9 cellular contexts compared by ENCODE assay signal in the genomic region with DNA sequence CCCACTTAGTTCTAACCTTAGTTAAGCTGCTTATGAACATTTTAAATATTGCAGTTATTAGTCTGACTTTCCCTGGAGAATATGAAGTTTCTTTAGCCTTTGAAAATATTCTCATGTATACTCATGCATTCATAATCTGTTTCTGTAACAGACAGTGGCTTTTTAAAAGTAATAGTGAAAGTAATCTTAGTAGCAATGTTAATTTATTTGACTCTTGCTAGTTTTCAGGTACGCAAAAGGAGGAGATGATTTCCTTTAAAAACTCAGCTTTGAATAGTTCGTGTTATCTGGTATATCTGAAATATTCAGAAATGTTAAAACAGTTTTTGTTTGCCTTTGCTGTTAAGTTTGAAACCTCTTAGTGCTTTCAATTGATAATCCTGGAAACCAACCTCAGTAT. TPM values are rescaled to one million over a fixed set of nuclear protein-coding genes. Genes with fewer than 3 reads are reported as not detected.
DNase-seq lines count a peak whose midpoint lies in the region; ATAC-seq and TF ChIP-seq lines count a peak whose summit lies in the region.
"Had no signal": no experiment of that assay in that cellular context is flagged by ENCODE, and none has a peak within 500 bp of the region (broad histone marks: within the 10 kb centered on the region; RNA-seq: fewer than 3 reads in every experiment).

No MANE protein-coding gene starts in this region.

- TF ChIP-seq CTCF in WTC11 (IDR thresholded peaks at IDR 0.05) (no peak), foreskin keratinocyte (conservative IDR thresholded peaks at IDR 0.05) (no peak)

- H3K27me3 ChIP-seq in foreskin keratinocyte: no peaks in the 10 kb centered on the region

- peak overlapping the region; percentile 86 for H3K4me3 Mint-ChIP-seq in activated CD4-positive, alpha-beta T cell treated with anti-CD3 and anti-CD28 coated beads for 36 hours
- H3K4me3 Mint-ChIP-seq in WTC11: no peak overlapping the region
- H3K4me3 Mint-ChIP-seq in stimulated activated naive CD8-positive, alpha-beta T cell treated with anti-CD3 and anti-CD28 coated beads, Interleukin-15, amount 100 ng/mL, for 72 hours: peak overlapping the region; percentile 73 to 87

- no peaks in the 10 kb centered on the region for H3K27me3 Mint-ChIP-seq in activated CD4-positive, alpha-beta T cell treated with anti-CD3 and anti-CD28 coated beads for 36 hours
- no peaks in the 10 kb centered on the region for H3K27me3 Mint-ChIP-seq in WTC11 (ENCODE audit: low read depth)
- H3K27me3 Mint-ChIP-seq in stimulated activated naive CD8-positive, alpha-beta T cell treated with anti-CD3 and anti-CD28 coated beads, Interleukin-15, amount 100 ng/mL, for 72 hours: no peaks in the 10 kb centered on the region

- peak overlapping the region; percentile 0 for H3K27ac ChIP-seq in foreskin keratinocyte

- peaks cover 38% of the 10 kb centered on the region for H3K4me1 ChIP-seq in foreskin keratinocyte

- peaks cover 65% of the 10 kb centered on the region for H3K4me1 Mint-ChIP-seq in activated CD4-positive, alpha-beta T cell treated with anti-CD3 and anti-CD28 coated beads for 36 hours
- H3K4me1 Mint-ChIP-seq in WTC11: peaks cover 39% of the 10 kb centered on the region
- H3K4me1 Mint-ChIP-seq in stimulated activated naive CD8-positive, alpha-beta T cell treated with anti-CD3 and anti-CD28 coated beads, Interleukin-15, amount 100 ng/mL, for 72 hours: peaks cover 58% of the 10 kb centered on the region

- no peak for DNase-seq in activated CD4-positive, alpha-beta T cell treated with anti-CD3 and anti-CD28 coated beads for 36 hours
- DNase-seq in activated CD4-positive, alpha-beta T cell treated with anti-CD3 and anti-CD28 coated beads, Interleukin-2, amount 50 U/mL, for 1 hour: no peak
- DNase-seq in WTC11 (ENCODE audit: low spot score): no peak
- DNase-seq in foreskin keratinocyte: no peak
- DNase-seq in stimulated activated naive CD8-positive, alpha-beta T cell treated with anti-CD3 and anti-CD28 coated beads, Interleukin-15, amount 100 ng/mL, for 72 hours: no peak
- no peak for DNase-seq in NK-92 (lab: John Stamatoyannopoulos, UW; ENCODE audit: unreplicated experiment)
- no peak for DNase-seq in NOMO-1 (lab: John Stamatoyannopoulos, UW; ENCODE audit: unreplicated experiment in 2 of 2)
- DNase-seq: NCI-H1048 had no signal

- H3K36me3 Mint-ChIP-seq in activated CD4-positive, alpha-beta T cell treated with anti-CD3 and anti-CD28 coated beads for 36 hours (ENCODE audit: low read depth): peaks cover 39% of the 10 kb centered on the region
- H3K36me3 Mint-ChIP-seq in WTC11: no peaks in the 10 kb centered on the region

- no peak for ATAC-seq in activated CD4-positive, alpha-beta T cell treated with anti-CD3 and anti-CD28 coated beads for 36 hours
- ATAC-seq in WTC11 (no peak), foreskin keratinocyte (no peak), GM18520 (IDR thresholded peaks at IDR 0.05; ENCODE audit: unreplicated experiment) (no peak)
- no peak for ATAC-seq in stimulated activated naive CD8-positive, alpha-beta T cell treated with anti-CD3 and anti-CD28 coated beads, Interleukin-15, amount 100 ng/mL, for 72 hours

- intact Hi-C loops in activated CD4-positive, alpha-beta T cell treated with anti-CD3 and anti-CD28 coated beads for 36 hours (cut with DNase I, micrococcal nuclease): loop anchor here in 1 of 2 experiments (10.0 kb wide), 3 partner anchors 334 to 436 kb away; a partner anchor contains a TSS

- H3K9me3 Mint-ChIP-seq in activated CD4-positive, alpha-beta T cell treated with anti-CD3 and anti-CD28 coated beads for 36 hours (ENCODE audit: low read depth): no peaks in the 10 kb centered on the region
- H3K9me3 Mint-ChIP-seq in WTC11: no peaks in the 10 kb centered on the region
- no peaks in the 10 kb centered on the region for H3K9me3 Mint-ChIP-seq in stimulated activated naive CD8-positive, alpha-beta T cell treated with anti-CD3 and anti-CD28 coated beads, Interleukin-15, amount 100 ng/mL, for 72 hours

- H3K27ac Mint-ChIP-seq in activated CD4-positive, alpha-beta T cell treated with anti-CD3 and anti-CD28 coated beads for 36 hours: peak overlapping the region; percentile 92
- 0 out of 2 replicates have a peak overlapping the region, but pooled peaks have one; percentile 22 for H3K27ac Mint-ChIP-seq in WTC11
- H3K27ac Mint-ChIP-seq in stimulated activated naive CD8-positive, alpha-beta T cell treated with anti-CD3 and anti-CD28 coated beads, Interleukin-15, amount 100 ng/mL, for 72 hours: peak overlapping the region in 1 of 2 donors; percentile 89

- CTCF ChIA-PET in activated CD4-positive, alpha-beta T cell treated with anti-CD3 and anti-CD28 coated beads for 36 hours (lab: Charles Lee): interaction anchor here (1.5 to 3.1 kb wide), 3 partner anchors 11 to 57 kb away, joined by 5 to 12 read pairs (median 10); no protein-coding TSS in a partner anchor
- CTCF ChIA-PET in WTC11 (lab: Charles Lee): interaction anchor here (1.4 kb wide), 1 partner anchor 194 kb away, joined by 3 read pairs; a partner anchor contains a TSS

- POLR2A ChIA-PET in activated CD4-positive, alpha-beta T cell treated with anti-CD3 and anti-CD28 coated beads for 36 hours (lab: Charles Lee): interaction anchor here (0.6 to 2.2 kb wide), 3 partner anchors 16 to 62 kb away, joined by 3 to 9 read pairs (median 6); no protein-coding TSS in a partner anchor
- POLR2A ChIA-PET in WTC11 (lab: Charles Lee): no interaction called here

TF ChIP-seq in WTC11, 78 proteins besides CTCF, POLR2A, EP300 and RAD21:
- TF ChIP-seq MXD4 (CRISPR knock-in tag; IDR thresholded peaks at IDR 0.05; ENCODE audit: borderline replicate concordance) (no peak), FOXK1 (CRISPR knock-in tag; IDR thresholded peaks at IDR 0.05) (no peak)

RNA-seq across cellular contexts. Expression of a gene that starts 3.8 kb away (rescaled TPM):
- total RNA-seq in activated CD4-positive, alpha-beta T cell treated with anti-CD3 and anti-CD28 coated beads for 36 hours: 10 to 100 TPM; 57.5 to 96.0 TPM
- 42.2 to 44.7 TPM (median 43.4 TPM) in 3 replicates for total RNA-seq in WTC11 (2021)
- 12.4 and 12.9 TPM in 2 replicates for total RNA-seq in foreskin keratinocyte
- 4.1 and 4.7 TPM in 2 replicates for polyA plus RNA-seq in foreskin keratinocyte

RNA-seq across cellular contexts. Expression of a gene that starts 37.9 kb away (rescaled TPM):
- total RNA-seq in activated CD4-positive, alpha-beta T cell treated with anti-CD3 and anti-CD28 coated beads for 36 hours: 100 to 1,000 TPM; 331 to 372 TPM
- 165 to 192 TPM (median 167 TPM) in 3 replicates for total RNA-seq in WTC11 (2021)
- total RNA-seq in foreskin keratinocyte: 141 and 158 TPM in 2 replicates
- polyA plus RNA-seq in foreskin keratinocyte: 164 and 191 TPM in 2 replicates
